In the genomic region with DNA sequence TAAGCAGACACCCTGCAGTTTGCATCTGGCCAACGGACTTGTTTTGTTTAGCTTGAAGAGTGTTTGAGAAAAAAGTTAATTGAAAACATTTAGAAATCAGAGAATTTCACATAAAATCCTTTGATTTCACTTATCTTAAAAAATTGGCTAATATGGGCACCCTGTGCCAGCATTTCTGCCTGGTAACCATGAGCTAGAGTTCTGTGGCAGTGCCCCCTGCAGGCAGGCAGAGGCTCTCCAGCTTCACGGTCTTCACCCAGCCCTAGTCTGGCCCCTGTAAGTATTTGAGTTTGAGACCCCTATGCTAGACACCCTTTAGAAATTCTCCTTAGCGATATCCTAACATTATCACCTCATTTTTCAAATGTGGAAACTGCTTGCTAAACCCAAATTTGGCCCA, we compare ENCODE assay signal across 9 cellular contexts. TPM values are rescaled to one million over a fixed set of nuclear protein-coding genes. Genes with fewer than 3 reads are reported as not detected.
DNase-seq lines count a peak whose midpoint lies in the region; ATAC-seq and TF ChIP-seq lines count a peak whose summit lies in the region.
"Had no signal": no experiment of that assay in that cellular context is flagged by ENCODE, and none has a peak within 500 bp of the region (broad histone marks: within the 10 kb centered on the region; RNA-seq: fewer than 3 reads in every experiment).

No MANE protein-coding gene starts in this region.

- H3K36me3 ChIP-seq in heart left ventricle (no peaks in the 10 kb centered on the region), transverse colon (no peaks in the 10 kb centered on the region)

- 77 to 87% (median 81%) methylated on average over 3 of the region's 3 CpGs for WGBS in heart left ventricle, 4 donors
- 66 to 82% methylated on average over 3 of the region's 3 CpGs for WGBS in transverse colon (ENCODE audit: low coverage in 1 of 2), 2 donors

- no peak overlapping the region for H3K27ac ChIP-seq in heart left ventricle
- H3K27ac ChIP-seq in transverse colon = no peak overlapping the region

- in situ Hi-C loops in transverse colon (cut with MboI; ENCODE audit: low pct_ligation_motif_present in 1 of 4, low pct_unique_long_range_greater_than_20kb in 1 of 4, low sequenced_read_pairs in 3 of 4) = no loop called here

- H3K27ac Mint-ChIP-seq in T-helper 17 cell (no peak overlapping the region), glutamatergic neuron (ENCODE audit: unreplicated experiment) (no peak overlapping the region)

- ATAC-seq in heart left ventricle (no peak), left ventricle myocardium superior (no peak), T-helper 17 cell (peak; percentile 57), GM21390 (IDR thresholded peaks at IDR 0.05; ENCODE audit: unreplicated experiment) (no peak), HG02588 (IDR thresholded peaks at IDR 0.05; ENCODE audit: unreplicated experiment) (no peak), HG03095 (IDR thresholded peaks at IDR 0.05; ENCODE audit: unreplicated experiment) (no peak)

- H3K4me3 Mint-ChIP-seq in T-helper 17 cell (no peak overlapping the region), glutamatergic neuron (ENCODE audit: unreplicated experiment) (no peak overlapping the region)

- DNase-seq in heart left ventricle (no peak), left ventricle myocardium superior (no peak), T-helper 17 cell (peak in 1 of 3 donors; percentile 17), glutamatergic neuron (no peak), transverse colon (no peak)
- DNase-seq: kidney glomerular epithelial cell had no signal

- peaks cover 13% of the 10 kb centered on the region for H3K27me3 Mint-ChIP-seq in T-helper 17 cell
- H3K27me3 Mint-ChIP-seq in glutamatergic neuron (ENCODE audit: unreplicated experiment) = peaks cover 2% of the 10 kb centered on the region

- intact Hi-C loops in heart left ventricle (cut with DNase I) (no loop called here), left ventricle myocardium superior (cut with micrococcal nuclease) (no loop called here), transverse colon (cut with DNase I; ENCODE audit: low total_unique reads) (no loop called here)

- H3K27me3 ChIP-seq in heart left ventricle = peaks cover 0 to 4% (median 0%) of the 10 kb centered on the region in 9 donors
- no peaks in the 10 kb centered on the region for H3K27me3 ChIP-seq in transverse colon

- H3K4me1 ChIP-seq in heart left ventricle = peaks cover 0 to 1% (median 0%) of the 10 kb centered on the region in 12 donors
- H3K4me1 ChIP-seq in transverse colon = no peaks in the 10 kb centered on the region

- no peaks in the 10 kb centered on the region for H3K4me1 Mint-ChIP-seq in T-helper 17 cell
- H3K4me1 Mint-ChIP-seq in glutamatergic neuron (ENCODE audit: low read depth, unreplicated experiment) = no peaks in the 10 kb centered on the region

- H3K36me3 Mint-ChIP-seq in T-helper 17 cell (ENCODE audit: low read depth) = no peaks in the 10 kb centered on the region
- peaks cover 3% of the 10 kb centered on the region for H3K36me3 Mint-ChIP-seq in glutamatergic neuron (ENCODE audit: unreplicated experiment)

- TF ChIP-seq POLR2A in heart left ventricle (IDR thresholded peaks at IDR 0.05) (no peak), transverse colon (IDR thresholded peaks at IDR 0.05) (no peak)

- H3K9me3 ChIP-seq in heart left ventricle (no peaks in the 10 kb centered on the region), T-helper 17 cell (ENCODE audit: control insufficient read depth, low read length, poor library complexity, severe bottlenecking) (no peaks in the 10 kb centered on the region), transverse colon (no peaks in the 10 kb centered on the region)

- no peak for TF ChIP-seq EP300 in transverse colon (IDR thresholded peaks at IDR 0.05; ENCODE audit: low read depth)

- TF ChIP-seq CTCF in heart left ventricle (IDR thresholded peaks at IDR 0.05) (peak in 10 of 12 donors; percentile 18 to 52 (median 45)), glutamatergic neuron (IDR thresholded peaks at IDR 0.05; ENCODE audit: partially characterized antibody, unreplicated experiment) (peak; percentile 58), transverse colon (IDR thresholded peaks at IDR 0.05) (peak; percentile 31 to 60 (median 46))

- H3K4me3 ChIP-seq in heart left ventricle (no peak overlapping the region), transverse colon (no peak overlapping the region)

- peaks cover 2% of the 10 kb centered on the region for H3K9me3 Mint-ChIP-seq in glutamatergic neuron (ENCODE audit: unreplicated experiment)

RNA-seq across cellular contexts. Expression of a gene that starts 18.8 kb away (rescaled TPM):
- 1 to 10 TPM; 2.9 to 6.2 (median 4.2) TPM for total RNA-seq in heart left ventricle
- 1 to 10 TPM; 2.4 to 5.9 TPM for polyA plus RNA-seq in heart left ventricle
- 5.9 TPM for total RNA-seq in left ventricle myocardium superior
- total RNA-seq in T-helper 17 cell = 1 to 10 TPM; 3.7 to 3.9 TPM
- 22.9 TPM for total RNA-seq in glutamatergic neuron (ENCODE audit: unreplicated experiment)
- total RNA-seq in transverse colon = 10 to 100 TPM in 1 of 4 donors, 1 to 10 TPM in 3; 4.0 to 10.3 (median 9.5) TPM
